9 cellular contexts compared by ENCODE assay signal in the genomic region with DNA sequence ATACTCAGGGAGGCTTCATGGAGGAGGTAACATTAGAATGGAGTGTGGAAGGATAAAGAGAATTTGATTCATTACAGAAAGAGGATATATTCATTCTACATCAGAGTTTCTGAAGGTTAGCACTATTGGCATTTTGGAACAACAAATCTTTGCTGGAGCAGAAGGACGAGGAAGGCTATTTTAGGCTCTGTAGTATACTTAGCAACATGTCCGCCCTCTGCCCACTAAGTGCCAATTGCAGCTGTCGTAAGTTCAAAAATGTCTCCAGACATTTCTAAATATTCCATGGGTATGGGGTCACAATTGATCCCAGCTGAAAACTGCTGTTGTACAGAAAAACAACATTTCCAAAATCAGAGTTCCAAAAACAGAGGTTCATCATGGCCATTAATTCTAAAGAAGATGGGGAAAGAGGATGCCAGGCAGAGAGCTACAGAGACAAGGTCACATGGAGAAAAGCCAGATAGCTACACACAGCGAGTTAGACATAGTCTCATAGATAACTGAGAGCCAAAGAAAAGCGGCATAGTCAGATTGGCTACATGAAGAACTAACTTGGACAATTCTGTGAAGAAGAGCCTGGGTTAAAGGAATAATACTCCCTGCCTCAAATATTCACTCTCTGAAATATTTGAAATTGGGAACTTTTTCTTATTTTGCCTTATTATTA.
"Had no signal": no experiment of that assay in that cellular context is flagged by ENCODE, and none has a peak within 500 bp of the region (broad histone marks: within the 10 kb centered on the region; RNA-seq: fewer than 3 reads in every experiment).

No MANE protein-coding gene starts in this region.

- H3K36me3 ChIP-seq: HAP-1 had no signal

- H3K4me3 ChIP-seq: GM23248, HAP-1 had no signal

- H3K4me1 ChIP-seq: HAP-1 had no signal

- H2AFZ ChIP-seq: GM23248 had no signal

- DNase-seq: GM23248, GOT3, H7, HFFc6, KBM-7 had no signal

- H3K27ac ChIP-seq: GM23248, HL-60 had no signal

- H3K9ac ChIP-seq: GM23248 had no signal

- ATAC-seq: HCT116, HepG2 had no signal

- H3K9me3 ChIP-seq: HAP-1 had no signal
